ENCODE assay signal across 1 cellular context in genomic region chr7:99331002-99331401, GRCh38.
A peak's percentile ranks its signal among the peaks of the same experiment; 100 is the strongest.
TF ChIP-seq lines count a peak whose summit lies in the region.

No MANE protein-coding gene starts in this region.

TF ChIP-seq in K562, 482 proteins besides CTCF, POLR2A, EP300 and RAD21:
- TF ChIP-seq SMARCA5 (IDR thresholded peaks at IDR 0.05) = peak; percentile 66
- TF ChIP-seq FOSL1 (tag; conservative IDR thresholded peaks at IDR 0.05) = peak; percentile 60; the same call in 1 of the 2 replicates
- TF ChIP-seq ZZZ3 (IDR thresholded peaks at IDR 0.05) = 0 out of 2 replicates have a peak, but pooled peaks have one; percentile 36
- peak in 1 of 2 experiments; percentile 43; a peak in 1 of 4 replicates for TF ChIP-seq FOXA3 (CRISPR knock-in tag; conservative IDR thresholded peaks at IDR 0.05 in 1 of 2, IDR thresholded peaks at IDR 0.05 in 1 of 2)
- 0 out of 4 replicates have a peak, but pooled peaks of 1 of the 2 experiments have one; percentile 24 for TF ChIP-seq MNT (conservative IDR thresholded peaks at IDR 0.05)
- TF ChIP-seq JUND (IDR thresholded peaks at IDR 0.05; ENCODE audit: borderline replicate concordance, low read depth, low read length) = 0 out of 2 replicates have a peak, but pooled peaks have one; percentile 14
- no peak for TF ChIP-seq JUND (tag; IDR thresholded peaks at IDR 0.05; ENCODE audit: borderline replicate concordance, low read depth, low read length)
- 0 out of 2 replicates have a peak, but pooled peaks have one; percentile 1 for TF ChIP-seq CXXC5 (CRISPR knock-in tag; IDR thresholded peaks at IDR 0.05)
- TF ChIP-seq BCOR (IDR thresholded peaks at IDR 0.05) = 0 out of 2 replicates have a peak, but pooled peaks have one; percentile 14
- no peak for TF ChIP-seq HDAC8 (tag; IDR thresholded peaks at IDR 0.05)
- TF ChIP-seq TRIM24 (IDR thresholded peaks at IDR 0.05) = 0 out of 4 replicates have a peak, but pooled peaks of 1 of the 2 experiments have one; percentile 13
- TF ChIP-seq AFF1 (IDR thresholded peaks at IDR 0.05; ENCODE audit: low read depth in 1 of 2, partially characterized antibody in 2 of 2) = peak in 1 of 2 experiments; percentile 3
- TF ChIP-seq CBX3 (IDR thresholded peaks at IDR 0.05; ENCODE audit: borderline replicate concordance in 1 of 2, low read length in 2 of 2) = no peak
- no peak for TF ChIP-seq SRSF7 (optimal IDR thresholded peaks at IDR 0.05; ENCODE audit: low read depth, low read length)
TF ChIP-seq in K562: peak in this region for 10.
